ENCODE assay signal across 2 cellular contexts in genomic region chr11:67435727-67436458, GRCh38.
TF ChIP-seq lines count a peak whose summit lies in the region.

No MANE protein-coding gene starts in this region.

TF ChIP-seq in HepG2, 621 proteins besides CTCF, POLR2A, EP300 and RAD21:
- TF ChIP-seq ZNF563 (CRISPR knock-in tag; IDR thresholded peaks at IDR 0.05): no peak
- no peak for TF ChIP-seq GATAD2A (CRISPR knock-in tag; IDR thresholded peaks at IDR 0.05)
- peak; percentile 71 for TF ChIP-seq RBFOX2 (IDR thresholded peaks at IDR 0.05; ENCODE audit: low read depth, low read length)
- peak; percentile 88 for TF ChIP-seq AGO2 (optimal IDR thresholded peaks at IDR 0.05; ENCODE audit: low read depth, low read length)
- no peak for TF ChIP-seq ZFP36L1 (CRISPR knock-in tag; IDR thresholded peaks at IDR 0.05)
- peak; percentile 36 for TF ChIP-seq AGO1 (IDR thresholded peaks at IDR 0.05; ENCODE audit: low read depth, low read length, poor library complexity, severe bottlenecking)
- TF ChIP-seq ZNF644 (CRISPR knock-in tag; IDR thresholded peaks at IDR 0.05; ENCODE audit: low read depth): no peak
- no peak for TF ChIP-seq ZNF503 (CRISPR knock-in tag; IDR thresholded peaks at IDR 0.05)
- TF ChIP-seq ZBTB33 (CRISPR knock-in tag; IDR thresholded peaks at IDR 0.05): 0 out of 2 replicates have a peak, but pooled peaks have one; percentile 11
- TF ChIP-seq ZNF775 (CRISPR knock-in tag; IDR thresholded peaks at IDR 0.05; ENCODE audit: borderline replicate concordance): no peak
- no peak for TF ChIP-seq PAXIP1 (CRISPR knock-in tag; conservative IDR thresholded peaks at IDR 0.05)
- 0 out of 2 replicates have a peak, but pooled peaks have one; percentile 25 for TF ChIP-seq ZNF768 (CRISPR knock-in tag; IDR thresholded peaks at IDR 0.05)
- TF ChIP-seq PRMT3 (CRISPR knock-in tag; IDR thresholded peaks at IDR 0.05; ENCODE audit: borderline replicate concordance, low read depth): no peak

TF ChIP-seq in WTC11, 78 proteins besides CTCF, POLR2A, EP300 and RAD21:
- no peak for TF ChIP-seq NR3C1 (CRISPR knock-in tag; conservative IDR thresholded peaks at IDR 0.05; ENCODE audit: low read depth)
- TF ChIP-seq NFE2L1 (CRISPR knock-in tag; IDR thresholded peaks at IDR 0.05): no peak
- TF ChIP-seq ZMAT4 (CRISPR knock-in tag; IDR thresholded peaks at IDR 0.05): no peak
- no peak for TF ChIP-seq ATF1 (CRISPR knock-in tag; IDR thresholded peaks at IDR 0.05)
- TF ChIP-seq KAT7 (CRISPR knock-in tag; IDR thresholded peaks at IDR 0.05; ENCODE audit: borderline replicate concordance): no peak
- no peak for TF ChIP-seq ETV6 (CRISPR knock-in tag; IDR thresholded peaks at IDR 0.05)
- TF ChIP-seq E2F4 (CRISPR knock-in tag; IDR thresholded peaks at IDR 0.05; ENCODE audit: borderline replicate concordance, low read depth): no peak
- TF ChIP-seq ZNF219 (CRISPR knock-in tag; IDR thresholded peaks at IDR 0.05; ENCODE audit: borderline replicate concordance): no peak
- TF ChIP-seq HMGXB4 (CRISPR knock-in tag; IDR thresholded peaks at IDR 0.05): no peak
